Comparison of ENCODE assay signal across 8 cellular contexts in the genomic region with DNA sequence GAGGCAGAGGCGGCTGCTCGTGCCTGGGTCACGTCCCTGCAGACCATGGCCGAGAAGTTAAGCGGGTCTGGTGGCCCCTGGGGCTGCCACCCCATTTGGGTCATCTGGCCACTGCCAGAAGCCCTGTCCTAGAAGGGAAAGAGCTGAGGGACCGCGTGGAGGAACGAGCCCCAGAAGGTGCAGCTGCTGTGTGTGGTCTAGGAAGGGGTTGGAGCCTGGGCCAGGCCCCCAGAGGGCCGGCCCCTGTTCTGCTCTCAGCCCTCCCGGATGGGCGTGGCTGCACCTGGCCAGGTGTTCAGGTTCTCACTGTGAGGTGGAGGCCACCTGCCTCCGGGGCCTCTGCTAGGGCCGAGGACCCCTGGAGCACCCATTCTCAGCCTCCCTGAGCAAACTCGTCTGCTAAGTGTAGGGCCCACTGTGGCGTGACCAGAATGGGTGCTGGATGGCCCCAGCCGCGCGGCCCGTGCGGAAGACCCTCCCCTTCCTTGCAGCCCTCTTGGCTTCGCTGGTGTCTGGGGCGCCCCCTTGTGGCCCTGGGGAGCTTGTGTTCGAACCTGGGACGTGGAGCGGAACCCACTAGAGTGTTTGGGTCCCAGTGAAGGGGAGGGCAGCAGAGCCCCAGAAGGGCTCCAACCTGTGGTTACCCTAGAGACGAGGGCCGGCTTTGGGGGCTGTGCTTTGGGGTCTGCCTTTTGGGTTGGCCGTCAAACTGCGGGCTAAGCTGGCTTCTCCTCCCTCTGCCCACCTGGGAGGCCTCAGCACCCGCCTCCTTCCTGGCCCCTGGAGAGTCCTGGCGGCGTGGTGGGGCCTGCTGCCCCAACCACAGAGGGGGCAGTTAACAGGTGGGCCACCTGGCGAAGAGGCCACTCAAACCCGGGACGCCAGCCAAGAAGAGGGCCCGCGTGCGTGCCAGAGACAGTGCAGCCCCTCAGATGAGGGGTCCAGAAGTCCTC. TPM values are rescaled to one million over a fixed set of nuclear protein-coding genes. Genes with fewer than 3 reads are reported as not detected.
A peak's percentile ranks its signal among the peaks of the same experiment; 100 is the strongest.
DNase-seq lines count a peak whose midpoint lies in the region; ATAC-seq and TF ChIP-seq lines count a peak whose summit lies in the region.

No MANE protein-coding gene starts in this region.

- intact Hi-C loops in PC-3 (cut with micrococcal nuclease), result loop anchor here (1.0 to 2.0 kb wide), 3 partner anchors 37 to 146 kb away; no protein-coding TSS in a partner anchor

- peak overlapping the region; percentile 42 for H2AFZ ChIP-seq in PC-3 (ENCODE audit: low read length)

- 22% methylated on average over 38 of the region's 38 CpGs for WGBS in thymus

- peak; percentile 53 for ATAC-seq in PC-3
- no peak for ATAC-seq in HG03520 (IDR thresholded peaks at IDR 0.05; ENCODE audit: unreplicated experiment)

- CTCF ChIA-PET in PC-3 (lab: Charles Lee), result interaction anchor here (0.6 to 1.4 kb wide), 2 partner anchors 146 to 372 kb away, joined by 3 to 4 read pairs; no protein-coding TSS in a partner anchor

- BruUV-seq in PC-3 (replicated peaks; lab: Mats Ljungman, UMichigan), result TSS peak; percentile 29

- H3K27ac ChIP-seq in PC-3 (ENCODE audit: low read length) (peak overlapping the region; percentile 46), neutrophil (no peak overlapping the region), thymus (ENCODE audit: low read depth) (no peak overlapping the region)

- 0 out of 2 replicates have a peak, but pooled peaks cover 4% of the 10 kb centered on the region for H3K4me1 ChIP-seq in PC-3 (ENCODE audit: insufficient read depth, low read length)
- peaks cover 30 to 37% of the 10 kb centered on the region in 2 experiments for H3K4me1 ChIP-seq in neutrophil (ENCODE audit: control insufficient read depth in 1 of 2, insufficient read depth in 1 of 2, low read depth in 1 of 2, low read length in 1 of 2)
- H3K4me1 ChIP-seq in thymus (ENCODE audit: control insufficient read depth, insufficient read depth, low read length), result peaks cover 22% of the 10 kb centered on the region

- peak overlapping the region; percentile 100 for H3K4me2 ChIP-seq in PC-3 (ENCODE audit: low read length)

- TF ChIP-seq RAD21 in Ishikawa (IDR thresholded peaks at IDR 0.05; ENCODE audit: low read depth), result peak; percentile 61

- TF ChIP-seq CTCF in PC-3 (conservative IDR thresholded peaks at IDR 0.05; ENCODE audit: low read depth, low read length), result peak; percentile 96
- TF ChIP-seq CTCF in neutrophil (IDR thresholded peaks at IDR 0.05), result peak; percentile 42

- H3K4me3 ChIP-seq in PC-3 (ENCODE audit: low read length) (peak overlapping the region; percentile 96), neutrophil (ENCODE audit: low read depth in 1 of 2, low read length in 1 of 2) (peak overlapping the region in 1 of 2 experiments; percentile 38), thymus (ENCODE audit: low read length) (peak overlapping the region; percentile 70)

- H3K9me2 ChIP-seq in PC-3 (replicated peaks; ENCODE audit: low read length), result no peaks in the 10 kb centered on the region

- peak; percentile 89 for DNase-seq in DMS 273 (lab: John Stamatoyannopoulos, UW; ENCODE audit: unreplicated experiment)
- peak; percentile 80 for DNase-seq in PC-3
- peak; percentile 78 for DNase-seq in activated T-cell treated with anti-CD3 and anti-CD28 coated beads, Interleukin-2, amount 50 U/mL, for 1 hour
- peak; percentile 25 for DNase-seq in fibroblast of peridontal ligament (ENCODE audit: extremely low read depth)

- TF ChIP-seq EP300 in Ishikawa (IDR thresholded peaks at IDR 0.05; ENCODE audit: borderline replicate concordance), result no peak

- H4K20me1 ChIP-seq in PC-3 (ENCODE audit: low read length), result peaks cover 34% of the 10 kb centered on the region

- H3K27me3 ChIP-seq in PC-3 (ENCODE audit: low read length) (no peaks in the 10 kb centered on the region), neutrophil (peaks cover 40% of the 10 kb centered on the region), thymus (ENCODE audit: control insufficient read depth, insufficient read depth) (peaks cover 2% of the 10 kb centered on the region)

- H3K79me2 ChIP-seq in PC-3 (ENCODE audit: low read length), result peaks cover 56% of the 10 kb centered on the region

- H3K36me3 ChIP-seq in PC-3 (ENCODE audit: low read depth, low read length) (peaks cover 10% of the 10 kb centered on the region; the same call in 1 of the 2 replicates), neutrophil (peaks cover 7% of the 10 kb centered on the region), thymus (ENCODE audit: control insufficient read depth, insufficient read depth) (peaks cover 5% of the 10 kb centered on the region)

- no peaks in the 10 kb centered on the region for H3K9me3 ChIP-seq in PC-3 (ENCODE audit: low read length)
- H3K9me3 ChIP-seq in neutrophil, result no peaks in the 10 kb centered on the region
- H3K9me3 ChIP-seq in thymus (ENCODE audit: control insufficient read depth), result no peaks in the 10 kb centered on the region

- H3K9ac ChIP-seq in PC-3 (ENCODE audit: low read length), result peak overlapping the region; percentile 94

- POLR2A ChIA-PET in PC-3 (lab: Charles Lee; ENCODE audit: unreplicated experiment), result no interaction called here

- H3F3A ChIP-seq in PC-3 (ENCODE audit: low read length, unreplicated experiment), result no peaks in the 10 kb centered on the region

TF ChIP-seq in Ishikawa, 13 proteins besides CTCF, POLR2A, EP300 and RAD21:
- TF ChIP-seq CEBPB (IDR thresholded peaks at IDR 0.05), result no peak
- TF ChIP-seq NFIC (IDR thresholded peaks at IDR 0.05), result no peak
- no peak for TF ChIP-seq CREB1 (IDR thresholded peaks at IDR 0.05; ENCODE audit: low read depth)
- TF ChIP-seq TAF1 (IDR thresholded peaks at IDR 0.05; ENCODE audit: low read depth), result peak; percentile 52; the same call in 1 of the 2 replicates
- TF ChIP-seq EGR1 (IDR thresholded peaks at IDR 0.05), result no peak
- TF ChIP-seq, protein P1, sequence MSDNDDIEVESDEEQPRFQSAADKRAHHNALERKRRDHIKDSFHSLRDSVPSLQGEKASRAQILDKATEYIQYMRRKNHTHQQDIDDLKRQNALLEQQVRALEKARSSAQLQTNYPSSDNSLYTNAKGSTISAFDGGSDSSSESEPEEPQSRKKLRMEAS (IDR thresholded peaks at IDR 0.05), result no peak; the same call in 1 of the 2 replicates
- no peak for TF ChIP-seq TEAD4 (IDR thresholded peaks at IDR 0.05)
- no peak for TF ChIP-seq FOXM1 (IDR thresholded peaks at IDR 0.05; ENCODE audit: borderline replicate concordance, low read depth)
- TF ChIP-seq, protein P2, sequence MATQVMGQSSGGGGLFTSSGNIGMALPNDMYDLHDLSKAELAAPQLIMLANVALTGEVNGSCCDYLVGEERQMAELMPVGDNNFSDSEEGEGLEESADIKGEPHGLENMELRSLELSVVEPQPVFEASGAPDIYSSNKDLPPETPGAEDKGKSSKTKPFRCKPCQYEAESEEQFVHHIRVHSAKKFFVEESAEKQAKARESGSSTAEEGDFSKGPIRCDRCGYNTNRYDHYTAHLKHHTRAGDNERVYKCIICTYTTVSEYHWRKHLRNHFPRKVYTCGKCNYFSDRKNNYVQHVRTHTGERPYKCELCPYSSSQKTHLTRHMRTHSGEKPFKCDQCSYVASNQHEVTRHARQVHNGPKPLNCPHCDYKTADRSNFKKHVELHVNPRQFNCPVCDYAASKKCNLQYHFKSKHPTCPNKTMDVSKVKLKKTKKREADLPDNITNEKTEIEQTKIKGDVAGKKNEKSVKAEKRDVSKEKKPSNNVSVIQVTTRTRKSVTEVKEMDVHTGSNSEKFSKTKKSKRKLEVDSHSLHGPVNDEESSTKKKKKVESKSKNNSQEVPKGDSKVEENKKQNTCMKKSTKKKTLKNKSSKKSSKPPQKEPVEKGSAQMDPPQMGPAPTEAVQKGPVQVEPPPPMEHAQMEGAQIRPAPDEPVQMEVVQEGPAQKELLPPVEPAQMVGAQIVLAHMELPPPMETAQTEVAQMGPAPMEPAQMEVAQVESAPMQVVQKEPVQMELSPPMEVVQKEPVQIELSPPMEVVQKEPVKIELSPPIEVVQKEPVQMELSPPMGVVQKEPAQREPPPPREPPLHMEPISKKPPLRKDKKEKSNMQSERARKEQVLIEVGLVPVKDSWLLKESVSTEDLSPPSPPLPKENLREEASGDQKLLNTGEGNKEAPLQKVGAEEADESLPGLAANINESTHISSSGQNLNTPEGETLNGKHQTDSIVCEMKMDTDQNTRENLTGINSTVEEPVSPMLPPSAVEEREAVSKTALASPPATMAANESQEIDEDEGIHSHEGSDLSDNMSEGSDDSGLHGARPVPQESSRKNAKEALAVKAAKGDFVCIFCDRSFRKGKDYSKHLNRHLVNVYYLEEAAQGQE (IDR thresholded peaks at IDR 0.05; ENCODE audit: low read depth), result no peak
- 0 out of 2 replicates have a peak, but pooled peaks have one; percentile 76 for TF ChIP-seq ZBTB7A (IDR thresholded peaks at IDR 0.05; ENCODE audit: low read depth)
- no peak for TF ChIP-seq YY1 (IDR thresholded peaks at IDR 0.05; ENCODE audit: low read depth)
- peak; percentile 73 for TF ChIP-seq TCF12 (IDR thresholded peaks at IDR 0.05; ENCODE audit: low read depth)
- TF ChIP-seq, protein P3, sequence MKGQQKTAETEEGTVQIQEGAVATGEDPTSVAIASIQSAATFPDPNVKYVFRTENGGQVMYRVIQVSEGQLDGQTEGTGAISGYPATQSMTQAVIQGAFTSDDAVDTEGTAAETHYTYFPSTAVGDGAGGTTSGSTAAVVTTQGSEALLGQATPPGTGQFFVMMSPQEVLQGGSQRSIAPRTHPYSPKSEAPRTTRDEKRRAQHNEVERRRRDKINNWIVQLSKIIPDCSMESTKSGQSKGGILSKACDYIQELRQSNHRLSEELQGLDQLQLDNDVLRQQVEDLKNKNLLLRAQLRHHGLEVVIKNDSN (IDR thresholded peaks at IDR 0.05), result 0 out of 2 replicates have a peak, but pooled peaks have one; percentile 9

RNA-seq across cellular contexts. Expression of a gene that starts 49.3 kb away (rescaled TPM):
- not detected in 2 replicates for total RNA-seq in PC-3 (2014; rRNA removed)
- 1.1 TPM for polyA plus RNA-seq in thymus

RNA-seq across cellular contexts. Expression of a gene that starts 57.5 kb away (rescaled TPM):
- not detected in 2 replicates for total RNA-seq in PC-3 (2014; rRNA removed)
- polyA plus RNA-seq in thymus, result 2.5 TPM

Comparison
In these comparisons a context has a peak if more than half of its experiments do, and no peak if none do; other contexts are left out.
1. DNase-seq: peak in every context shown above with its lines; median percentile 89 in DMS 273; 80 in PC-3; 78 in activated T-cell treated with anti-CD3 and anti-CD28 coated beads, Interleukin-2, amount 50 U/mL, for 1 hour; 25 in fibroblast of peridontal ligament.